21 cellular contexts compared by ENCODE assay signal in genomic region chr2:178506949-178507348, GRCh38. TPM values are rescaled to one million over a fixed set of nuclear protein-coding genes. Genes with fewer than 3 reads are reported as not detected.
A peak's percentile ranks its signal among the peaks of the same experiment; 100 is the strongest.
DNase-seq lines count a peak whose midpoint lies in the region; ATAC-seq and TF ChIP-seq lines count a peak whose summit lies in the region.
"Had no signal": no experiment of that assay in that cellular context is flagged by ENCODE, and none has a peak within 500 bp of the region (broad histone marks: within the 10 kb centered on the region; RNA-seq: fewer than 3 reads in every experiment).

No MANE protein-coding gene starts in this region.

- H3K27me3 Mint-ChIP-seq in CD4-positive, alpha-beta memory T cell = no peaks in the 10 kb centered on the region

- ATAC-seq in GM21360 (IDR thresholded peaks at IDR 0.05; ENCODE audit: unreplicated experiment) = peak; percentile 12
- no peak for ATAC-seq in GM19035 (IDR thresholded peaks at IDR 0.05; ENCODE audit: unreplicated experiment)
- ATAC-seq: PC-3, SK-N-SH treated with all-trans-retinoic acid at 6 μM for 48 hours had no signal

- H3K4me1 ChIP-seq in CD4-positive, alpha-beta memory T cell (ENCODE audit: insufficient read depth, low read length) = no peaks in the 10 kb centered on the region
- H3K4me1 ChIP-seq in adipocyte (ENCODE audit: control insufficient read depth, insufficient read depth, low read length) (peaks cover 22% of the 10 kb centered on the region), subcutaneous abdominal adipose tissue (ENCODE audit: control insufficient read depth in 5 of 5, insufficient read depth in 5 of 5, low read length in 5 of 5) (peaks cover 0 to 11% (median 5%) of the 10 kb centered on the region in 5 donors)
- H3K4me1 ChIP-seq: BE2C had no signal

- H3K4me1 Mint-ChIP-seq in CD4-positive, alpha-beta memory T cell = peaks cover 0 to 3% (median under 1%) of the 10 kb centered on the region in 4 donors

- POLR2A ChIA-PET in CD4-positive, alpha-beta memory T cell (lab: Charles Lee; ENCODE audit: partially characterized antibody) = no interaction called here

- H3K27ac ChIP-seq in CD4-positive, alpha-beta memory T cell (ENCODE audit: low read depth, low read length) = no peak overlapping the region
- H3K27ac ChIP-seq in subcutaneous abdominal adipose tissue (ENCODE audit: low read depth, low read length) (peak overlapping the region; percentile 85), WERI-Rb-1 (no peak overlapping the region)

- no peak overlapping the region for H3K4me3 Mint-ChIP-seq in CD4-positive, alpha-beta memory T cell
- H3K4me3 Mint-ChIP-seq: CD14-positive monocyte had no signal

- H3K9ac ChIP-seq in adipocyte (ENCODE audit: low read length) (peak overlapping the region; percentile 43), subcutaneous abdominal adipose tissue (ENCODE audit: low read length in 5 of 5) (peak overlapping the region in 1 of 5 donors; percentile 20)

- peak overlapping the region in 4 of 7 donors; percentile 2 to 63 (median 36) for H3K27ac Mint-ChIP-seq in CD4-positive, alpha-beta memory T cell

- no peaks in the 10 kb centered on the region for H3K27me3 ChIP-seq in CD4-positive, alpha-beta memory T cell (ENCODE audit: insufficient read depth, low read length)
- H3K27me3 ChIP-seq in adipocyte (replicated peaks; ENCODE audit: control insufficient read depth, insufficient read depth, low read length) (no peaks in the 10 kb centered on the region), subcutaneous abdominal adipose tissue (ENCODE audit: control insufficient read depth in 5 of 5, insufficient read depth in 4 of 5, low read length in 5 of 5) (no peaks in the 10 kb centered on the region), WERI-Rb-1 (ENCODE audit: insufficient read depth, low read depth, severe bottlenecking) (no peaks in the 10 kb centered on the region)
- H3K27me3 ChIP-seq: BE2C had no signal

- H3K36me3 ChIP-seq in CD4-positive, alpha-beta memory T cell (ENCODE audit: insufficient read depth, low read length) = peaks cover 31% of the 10 kb centered on the region
- H3K36me3 ChIP-seq in adipocyte (ENCODE audit: control insufficient read depth, insufficient read depth, low read length, severe bottlenecking) = peaks cover 39% of the 10 kb centered on the region
- peaks cover 24 to 35% (median 27%) of the 10 kb centered on the region in 5 donors for H3K36me3 ChIP-seq in subcutaneous abdominal adipose tissue (ENCODE audit: control insufficient read depth in 5 of 5, insufficient read depth in 5 of 5, low read length in 5 of 5)
- peaks cover 23% of the 10 kb centered on the region for H3K36me3 ChIP-seq in WERI-Rb-1
- H3K36me3 ChIP-seq: BE2C had no signal

- DNase-seq in CD4-positive, alpha-beta memory T cell = no peak
- DNase-seq in adipocyte (ENCODE audit: low read depth) (no peak), WERI-Rb-1 (no peak), A172 (ENCODE audit: low spot score) (no peak)
- DNase-seq: ACHN; BE2C; HCEC 1CT; Karpas-422; NCI-H1092 treated with DMSO at 0.1 percent for 48 hours; NCI-H1436; NCI-H187 treated with DMSO at 0.1 percent for 48 hours; NCI-H446; NCI-H526; NCI-H82; NK-92 treated with Interleukin-12 subunit alpha and Interleukin-12 subunit beta, amount 100 ng/mL, for 24 hours; PC-3 had no signal

- CTCF ChIA-PET in CD4-positive, alpha-beta memory T cell (lab: Charles Lee; ENCODE audit: partially characterized antibody) = no interaction called here

- H3K9me3 ChIP-seq in CD4-positive, alpha-beta memory T cell (ENCODE audit: control insufficient read depth in 1 of 2, low read length in 2 of 2) = no peaks in the 10 kb centered on the region
- no peaks in the 10 kb centered on the region for H3K9me3 ChIP-seq in adipocyte (ENCODE audit: control insufficient read depth, low read length)
- no peaks in the 10 kb centered on the region for H3K9me3 ChIP-seq in subcutaneous abdominal adipose tissue (ENCODE audit: control insufficient read depth in 5 of 5, low read length in 5 of 5)
- no peaks in the 10 kb centered on the region for H3K9me3 ChIP-seq in WERI-Rb-1 (ENCODE audit: severe bottlenecking)
- H3K9me3 ChIP-seq: BE2C had no signal

- H3K9me3 Mint-ChIP-seq in CD4-positive, alpha-beta memory T cell = no peaks in the 10 kb centered on the region

- H3K4me3 ChIP-seq in CD4-positive, alpha-beta memory T cell (ENCODE audit: low read length in 2 of 2) = no peak overlapping the region
- H3K4me3 ChIP-seq in adipocyte (ENCODE audit: low read length) (no peak overlapping the region), subcutaneous abdominal adipose tissue (ENCODE audit: low read depth in 1 of 5, low read length in 5 of 5) (no peak overlapping the region), WERI-Rb-1 (ENCODE audit: low read depth, low read length) (no peak overlapping the region)

- TF ChIP-seq CTCF in WERI-Rb-1 (IDR thresholded peaks at IDR 0.05; ENCODE audit: low read depth, low read length) = no peak

- peaks cover 23 to 56% of the 10 kb centered on the region in 2 donors for H3K36me3 Mint-ChIP-seq in CD4-positive, alpha-beta memory T cell

- intact Hi-C loops in CD4-positive, alpha-beta memory T cell (cut with micrococcal nuclease) = no loop called here

RNA-seq across cellular contexts. Expression of gene PLEKHA3, which starts 26.7 kb away (rescaled TPM):
- total RNA-seq in CD4-positive, alpha-beta memory T cell = 10 to 100 TPM; 30.1 to 31.9 TPM
- polyA plus RNA-seq in CD4-positive, alpha-beta memory T cell = 10 to 100 TPM; 28.8 to 35.8 TPM
- total RNA-seq in A172 (2014; rRNA removed; shearing (Covaris generic)) = 34.4 and 63.0 TPM in 2 replicates

RNA-seq across cellular contexts. Expression of gene FKBP7, which starts 28.5 kb away (rescaled TPM):
- total RNA-seq in CD4-positive, alpha-beta memory T cell = under 1 TPM; 0.79 to 0.80 TPM
- polyA plus RNA-seq in CD4-positive, alpha-beta memory T cell = 1 to 10 TPM; 2.1 to 2.2 TPM
- 3.6 and 10.5 TPM in 2 replicates for total RNA-seq in A172 (2014; rRNA removed; shearing (Covaris generic))

RNA-seq across cellular contexts. Expression of gene PJVK, which starts 55.8 kb away (rescaled TPM):
- total RNA-seq in CD4-positive, alpha-beta memory T cell = 1 to 10 TPM; 3.6 to 4.1 TPM
- polyA plus RNA-seq in CD4-positive, alpha-beta memory T cell = under 1 TPM; 0.23 to 0.32 TPM
- total RNA-seq in A172 (2014; rRNA removed; shearing (Covaris generic)) = 0.31 and 0.55 TPM in 2 replicates
- polyA plus RNA-seq: CD14-positive monocyte had no signal

RNA-seq across cellular contexts. Expression of gene PRKRA, which starts 56.0 kb away (rescaled TPM):
- total RNA-seq in CD4-positive, alpha-beta memory T cell = 10 to 100 TPM; 51.0 to 52.4 TPM
- polyA plus RNA-seq in CD4-positive, alpha-beta memory T cell = 10 to 100 TPM; 57.1 to 83.0 TPM
- total RNA-seq in A172 (2014; rRNA removed; shearing (Covaris generic)) = 52.5 and 71.6 TPM in 2 replicates
